ENCODE assay signal across 17 cellular contexts in the genomic region with DNA sequence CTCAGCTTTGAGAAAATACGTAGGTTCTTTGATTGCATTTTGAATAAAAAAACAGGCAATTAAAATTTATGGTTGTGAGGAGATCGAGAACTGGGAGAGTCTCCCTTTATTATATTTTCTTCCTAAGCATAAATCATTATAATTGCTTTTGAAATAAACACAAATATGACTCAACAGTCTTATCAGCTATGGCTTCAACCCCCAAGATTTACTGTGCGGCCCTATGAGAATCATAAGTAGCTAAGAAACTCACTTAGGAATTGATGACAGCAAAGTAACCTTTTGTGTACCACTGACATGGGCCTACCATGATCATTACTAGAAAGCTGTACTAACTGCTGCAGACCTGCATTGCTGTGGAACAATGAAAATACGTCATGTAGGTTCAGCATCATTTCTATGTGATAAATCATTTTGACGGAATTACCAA. TPM values are rescaled to one million over a fixed set of nuclear protein-coding genes. Genes with fewer than 3 reads are reported as not detected.
DNase-seq lines count a peak whose midpoint lies in the region; ATAC-seq and TF ChIP-seq lines count a peak whose summit lies in the region.
"Had no signal": no experiment of that assay in that cellular context is flagged by ENCODE, and none has a peak within 500 bp of the region (broad histone marks: within the 10 kb centered on the region; RNA-seq: fewer than 3 reads in every experiment).

No MANE protein-coding gene starts in this region.

- H3K4me2 ChIP-seq in SK-N-SH (no peak overlapping the region), PC-3 (ENCODE audit: low read length) (no peak overlapping the region)
- H3K4me2 ChIP-seq: BLaER1 treated with 17β-estradiol and CSF1 and Interleukin-3, amounts not matched to agents 10 nM and 100 nM; GM23338 had no signal

- CTCF ChIA-PET in SK-N-SH (lab: Yijun Ruan, JAX) (no interaction called here), PC-3 (lab: Charles Lee) (no interaction called here)

- no peak overlapping the region for H3K4me3 ChIP-seq in SK-N-SH (ENCODE audit: low read depth in 2 of 2, low read length in 1 of 2)
- H3K4me3 ChIP-seq in fibroblast of villous mesenchyme (ENCODE audit: low read depth, low read length), result no peak overlapping the region
- H3K4me3 ChIP-seq in PC-3 (ENCODE audit: low read length), result no peak overlapping the region
- H3K4me3 ChIP-seq: BLaER1 treated with 17β-estradiol and CSF1 and Interleukin-3, amounts not matched to agents 10 nM and 100 nM; GM23338 had no signal

- H3F3A ChIP-seq in SK-N-SH (replicated peaks; ENCODE audit: insufficient read depth) (no peaks in the 10 kb centered on the region), PC-3 (ENCODE audit: low read length, unreplicated experiment) (no peaks in the 10 kb centered on the region)

- ATAC-seq in SK-N-SH treated with all-trans-retinoic acid at 6 μM for 48 hours (no peak), PC-3 (no peak)
- no peak for ATAC-seq in activated naive CD8-positive, alpha-beta T cell treated with anti-CD3 and anti-CD28 coated beads, Interleukin-2, amount 50 U/mL, for 24 hours
- ATAC-seq: GM23338 had no signal

- WGBS in SK-N-SH (ENCODE audit: low lambda C conversion rate), result 50% methylated on average over 5 of the region's 5 CpGs

- H3K27ac Mint-ChIP-seq in activated naive CD8-positive, alpha-beta T cell treated with anti-CD3 and anti-CD28 coated beads, Interleukin-2, amount 50 U/mL, for 24 hours, result no peak overlapping the region
- H3K27ac Mint-ChIP-seq: CD4-positive, CD25-positive, alpha-beta regulatory T cell; GM23338 had no signal

- no peaks in the 10 kb centered on the region for H3K9me3 Mint-ChIP-seq in activated naive CD8-positive, alpha-beta T cell treated with anti-CD3 and anti-CD28 coated beads, Interleukin-2, amount 50 U/mL, for 24 hours
- H3K9me3 Mint-ChIP-seq: CD4-positive, CD25-positive, alpha-beta regulatory T cell; GM23338 had no signal

- H4K20me1 ChIP-seq in SK-N-SH (ENCODE audit: insufficient read depth), result no peaks in the 10 kb centered on the region
- no peaks in the 10 kb centered on the region for H4K20me1 ChIP-seq in PC-3 (ENCODE audit: low read length)
- H4K20me1 ChIP-seq: BLaER1 treated with 17β-estradiol and CSF1 and Interleukin-3, amounts not matched to agents 10 nM and 100 nM had no signal

- H3K79me2 ChIP-seq in SK-N-SH (ENCODE audit: insufficient read depth) (no peaks in the 10 kb centered on the region), PC-3 (ENCODE audit: low read length) (no peaks in the 10 kb centered on the region)

- no peak overlapping the region for H3K9ac ChIP-seq in SK-N-SH
- no peak overlapping the region for H3K9ac ChIP-seq in PC-3 (ENCODE audit: low read length)
- H3K9ac ChIP-seq: BLaER1 treated with 17β-estradiol and CSF1 and Interleukin-3, amounts not matched to agents 10 nM and 100 nM had no signal

- no peaks in the 10 kb centered on the region for H3K36me3 ChIP-seq in SK-N-SH (replicated peaks in 1 of 2; ENCODE audit: control insufficient read depth in 1 of 2, insufficient read depth in 2 of 2, low read length in 1 of 2)
- H3K36me3 ChIP-seq in PC-3 (ENCODE audit: low read depth, low read length), result no peaks in the 10 kb centered on the region
- H3K36me3 ChIP-seq: BLaER1 treated with 17β-estradiol and CSF1 and Interleukin-3, amounts not matched to agents 10 nM and 100 nM had no signal

- no peak for TF ChIP-seq EP300 in SK-N-SH (IDR thresholded peaks at IDR 0.05; ENCODE audit: borderline replicate concordance in 1 of 2, low read depth in 1 of 2, low read length in 1 of 2)

- POLR2A ChIA-PET in SK-N-SH (lab: Yijun Ruan, JAX) (no interaction called here), PC-3 (lab: Charles Lee; ENCODE audit: unreplicated experiment) (no interaction called here)

- no peaks in the 10 kb centered on the region for H3K4me1 Mint-ChIP-seq in activated naive CD8-positive, alpha-beta T cell treated with anti-CD3 and anti-CD28 coated beads, Interleukin-2, amount 50 U/mL, for 24 hours
- H3K4me1 Mint-ChIP-seq: CD4-positive, CD25-positive, alpha-beta regulatory T cell; GM23338 had no signal

- TF ChIP-seq CTCF in SK-N-SH (IDR thresholded peaks at IDR 0.05) (no peak), fibroblast of villous mesenchyme (IDR thresholded peaks at IDR 0.05; ENCODE audit: insufficient read depth, low read depth, low read length) (no peak), GM20000 (IDR thresholded peaks at IDR 0.05; ENCODE audit: extremely low read depth, missing control alignments) (no peak), PC-3 (conservative IDR thresholded peaks at IDR 0.05; ENCODE audit: low read depth, low read length) (no peak)

- H3K27me3 Mint-ChIP-seq in activated naive CD8-positive, alpha-beta T cell treated with anti-CD3 and anti-CD28 coated beads, Interleukin-2, amount 50 U/mL, for 24 hours, result peaks cover 2% of the 10 kb centered on the region

- H3K9me3 ChIP-seq in SK-N-SH, result no peaks in the 10 kb centered on the region
- no peaks in the 10 kb centered on the region for H3K9me3 ChIP-seq in PC-3 (ENCODE audit: low read length)
- H3K9me3 ChIP-seq: BLaER1 treated with 17β-estradiol and CSF1 and Interleukin-3, amounts not matched to agents 10 nM and 100 nM had no signal

- H3K4me3 Mint-ChIP-seq in activated naive CD8-positive, alpha-beta T cell treated with anti-CD3 and anti-CD28 coated beads, Interleukin-2, amount 50 U/mL, for 24 hours, result no peak overlapping the region
- H3K4me3 Mint-ChIP-seq: CD4-positive, CD25-positive, alpha-beta regulatory T cell; GM23338 had no signal

- intact Hi-C loops in PC-3 (cut with micrococcal nuclease), result no loop called here

- no peaks in the 10 kb centered on the region for H3K9me2 ChIP-seq in SK-N-SH
- no peaks in the 10 kb centered on the region for H3K9me2 ChIP-seq in PC-3 (replicated peaks; ENCODE audit: low read length)

- TF ChIP-seq RAD21 in SK-N-SH (IDR thresholded peaks at IDR 0.05; ENCODE audit: low read length), result no peak

- H3K27me3 ChIP-seq in SK-N-SH (ENCODE audit: insufficient read depth) (no peaks in the 10 kb centered on the region), PC-3 (ENCODE audit: low read length) (peaks cover 54% of the 10 kb centered on the region)
- H3K27me3 ChIP-seq: BLaER1 treated with 17β-estradiol and CSF1 and Interleukin-3, amounts not matched to agents 10 nM and 100 nM had no signal

- BruUV-seq in PC-3 (replicated peaks; lab: Mats Ljungman, UMichigan), result no TSS peak

- H2AFZ ChIP-seq in SK-N-SH (ENCODE audit: low read depth) (no peak overlapping the region), PC-3 (ENCODE audit: low read length) (no peak overlapping the region)
- H2AFZ ChIP-seq: GM23338 had no signal

- no peaks in the 10 kb centered on the region for H3K36me3 Mint-ChIP-seq in activated naive CD8-positive, alpha-beta T cell treated with anti-CD3 and anti-CD28 coated beads, Interleukin-2, amount 50 U/mL, for 24 hours (ENCODE audit: low read depth)
- H3K36me3 Mint-ChIP-seq: CD4-positive, CD25-positive, alpha-beta regulatory T cell had no signal

- H3K27ac ChIP-seq in SK-N-SH (ENCODE audit: low read depth in 2 of 2, low read length in 1 of 2) (no peak overlapping the region), PC-3 (ENCODE audit: low read length) (no peak overlapping the region)
- H3K27ac ChIP-seq: BLaER1 treated with 17β-estradiol and CSF1 and Interleukin-3, amounts not matched to agents 10 nM and 100 nM had no signal

- no peak for DNase-seq in SK-N-SH
- DNase-seq in NCI-H69 (lab: John Stamatoyannopoulos, UW), result peak; percentile 45
- DNase-seq in fibroblast of villous mesenchyme (ENCODE audit: low read depth), result peak; percentile 33
- DNase-seq in activated naive CD8-positive, alpha-beta T cell treated with anti-CD3 and anti-CD28 coated beads, Interleukin-2, amount 50 U/mL, for 24 hours, result no peak
- no peak for DNase-seq in GM20000 (ENCODE audit: low spot score)
- no peak for DNase-seq in medulla oblongata (ENCODE audit: extremely low spot score)
- no peak for DNase-seq in PC-3
- DNase-seq: 8988T; ACHN; CD4-positive, CD25-positive, alpha-beta regulatory T cell; DMS 273 treated with DMSO at 0.1 percent for 48 hours; H7; IMR-90 had no signal

- no peaks in the 10 kb centered on the region for H3K4me1 ChIP-seq in SK-N-SH (ENCODE audit: control insufficient read depth in 1 of 2, insufficient read depth in 2 of 2, low read depth in 1 of 2, low read length in 1 of 2)
- H3K4me1 ChIP-seq in PC-3 (ENCODE audit: insufficient read depth, low read length), result no peaks in the 10 kb centered on the region

TF ChIP-seq in SK-N-SH treated with all-trans-retinoic acid at 6 μM for 48 hours, 23 proteins besides CTCF, POLR2A, EP300 and RAD21 (continues in another document):
- TF ChIP-seq, protein P1, sequence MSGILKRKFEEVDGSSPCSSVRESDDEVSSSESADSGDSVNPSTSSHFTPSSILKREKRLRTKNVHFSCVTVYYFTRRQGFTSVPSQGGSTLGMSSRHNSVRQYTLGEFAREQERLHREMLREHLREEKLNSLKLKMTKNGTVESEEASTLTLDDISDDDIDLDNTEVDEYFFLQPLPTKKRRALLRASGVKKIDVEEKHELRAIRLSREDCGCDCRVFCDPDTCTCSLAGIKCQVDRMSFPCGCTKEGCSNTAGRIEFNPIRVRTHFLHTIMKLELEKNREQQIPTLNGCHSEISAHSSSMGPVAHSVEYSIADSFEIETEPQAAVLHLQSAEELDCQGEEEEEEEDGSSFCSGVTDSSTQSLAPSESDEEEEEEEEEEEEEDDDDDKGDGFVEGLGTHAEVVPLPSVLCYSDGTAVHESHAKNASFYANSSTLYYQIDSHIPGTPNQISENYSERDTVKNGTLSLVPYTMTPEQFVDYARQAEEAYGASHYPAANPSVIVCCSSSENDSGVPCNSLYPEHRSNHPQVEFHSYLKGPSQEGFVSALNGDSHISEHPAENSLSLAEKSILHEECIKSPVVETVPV (CRISPR knock-in tag; IDR thresholded peaks at IDR 0.05), result no peak
- peak; percentile 62; the same call in 1 of the 2 replicates for TF ChIP-seq ISL1 (CRISPR knock-in tag; IDR thresholded peaks at IDR 0.05)

TF ChIP-seq in SK-N-SH, 30 proteins besides CTCF, POLR2A, EP300 and RAD21 (continues in another document):
- TF ChIP-seq, protein P2, sequence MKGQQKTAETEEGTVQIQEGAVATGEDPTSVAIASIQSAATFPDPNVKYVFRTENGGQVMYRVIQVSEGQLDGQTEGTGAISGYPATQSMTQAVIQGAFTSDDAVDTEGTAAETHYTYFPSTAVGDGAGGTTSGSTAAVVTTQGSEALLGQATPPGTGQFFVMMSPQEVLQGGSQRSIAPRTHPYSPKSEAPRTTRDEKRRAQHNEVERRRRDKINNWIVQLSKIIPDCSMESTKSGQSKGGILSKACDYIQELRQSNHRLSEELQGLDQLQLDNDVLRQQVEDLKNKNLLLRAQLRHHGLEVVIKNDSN (IDR thresholded peaks at IDR 0.05; ENCODE audit: borderline replicate concordance, low read depth), result no peak
- TF ChIP-seq RXRA (IDR thresholded peaks at IDR 0.05; ENCODE audit: borderline replicate concordance, low read depth) (no peak), ELF1 (IDR thresholded peaks at IDR 0.05) (no peak), SMC3 (IDR thresholded peaks at IDR 0.05; ENCODE audit: low read depth, low read length) (no peak), GATA2 (CRISPR knock-in tag; IDR thresholded peaks at IDR 0.05) (no peak), NRF1 (IDR thresholded peaks at IDR 0.05; ENCODE audit: low read depth, low read length) (no peak)

RNA-seq across cellular contexts. Expression of a gene that starts 51.4 kb away (rescaled TPM):
- not detected in 2 replicates for polyA plus RNA-seq in SK-N-SH (2012; rRNA removed)
- polyA plus RNA-seq in SK-N-SH (2012; cell fraction: cytosol; rRNA removed), result under 0.01 TPM in 2 replicates
- under 0.01 TPM in 2 replicates for polyA plus RNA-seq in SK-N-SH (2012; cell fraction: nucleus; rRNA removed)
- 0.43 and 0.64 TPM in 2 replicates for total RNA-seq in fibroblast of villous mesenchyme
- not detected in 2 replicates for total RNA-seq in PC-3 (2014; rRNA removed)
- total RNA-seq: Daoy had no signal
- polyA plus RNA-seq: IMR-90 had no signal

Comparison
In these comparisons a context has a peak if more than half of its experiments do, and no peak if none do; other contexts are left out.
1. DNase-seq: peak in NCI-H69 (single experiment) and fibroblast of villous mesenchyme (single experiment); none in SK-N-SH (single experiment), activated naive CD8-positive, alpha-beta T cell treated with anti-CD3 and anti-CD28 coated beads, Interleukin-2, amount 50 U/mL, for 24 hours (single experiment), GM20000 (single experiment), medulla oblongata (single experiment) and PC-3 (single experiment).